ENCODE assay signal across 1 cellular context in the genomic region with DNA sequence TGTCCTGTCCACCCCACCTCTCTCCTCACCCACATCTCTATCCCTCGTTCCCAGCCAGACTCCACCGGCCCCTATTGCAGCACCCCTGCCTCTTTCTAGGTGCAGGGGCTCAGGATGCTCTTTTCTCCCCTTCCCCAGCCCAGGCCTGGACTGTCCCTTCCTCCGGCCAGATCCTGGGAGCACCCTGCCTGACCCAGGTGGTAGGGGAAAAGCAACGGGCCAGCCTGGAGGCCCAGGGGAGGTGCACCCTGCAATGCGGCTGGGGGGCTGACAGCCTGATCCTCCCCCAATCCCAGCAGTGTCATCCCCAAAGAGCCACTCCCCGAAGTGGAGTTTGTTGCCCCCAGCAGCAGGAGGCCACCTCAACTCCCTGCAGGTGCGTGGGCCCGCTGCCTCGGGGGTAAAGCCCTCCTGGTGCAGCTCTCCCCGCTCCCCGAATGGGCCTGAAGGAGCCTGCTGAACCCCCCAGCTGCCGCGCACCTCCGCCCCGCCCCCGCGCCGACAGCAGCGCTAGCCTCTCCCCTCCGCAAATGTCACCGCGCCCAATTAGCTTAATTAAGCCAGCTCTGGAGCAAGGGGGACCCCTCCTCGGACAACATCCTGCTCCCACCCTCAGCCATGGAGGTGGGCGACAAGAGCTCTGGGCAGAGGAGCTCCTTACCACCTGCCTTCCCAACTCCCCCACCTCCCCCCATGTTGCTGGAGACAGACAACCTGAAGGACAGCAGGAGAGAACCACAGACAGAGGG.
TF ChIP-seq lines count a peak whose summit lies in the region.

No MANE protein-coding gene starts in this region.

TF ChIP-seq in K562, 482 proteins besides CTCF, POLR2A, EP300 and RAD21:
- TF ChIP-seq SMAD2 (IDR thresholded peaks at IDR 0.05; ENCODE audit: low read depth, low read length) (no peak), ADNP (tag; IDR thresholded peaks at IDR 0.05) (no peak), ZNF174 (CRISPR knock-in tag; IDR thresholded peaks at IDR 0.05) (no peak), ZFP1 (CRISPR knock-in tag; IDR thresholded peaks at IDR 0.05) (no peak), ZNF551 (CRISPR knock-in tag; IDR thresholded peaks at IDR 0.05) (no peak), EGR1 (conservative IDR thresholded peaks at IDR 0.05) (peak; percentile 65), NR3C1 (CRISPR knock-in tag; IDR thresholded peaks at IDR 0.05) (no peak)
- TF ChIP-seq, protein P1, sequence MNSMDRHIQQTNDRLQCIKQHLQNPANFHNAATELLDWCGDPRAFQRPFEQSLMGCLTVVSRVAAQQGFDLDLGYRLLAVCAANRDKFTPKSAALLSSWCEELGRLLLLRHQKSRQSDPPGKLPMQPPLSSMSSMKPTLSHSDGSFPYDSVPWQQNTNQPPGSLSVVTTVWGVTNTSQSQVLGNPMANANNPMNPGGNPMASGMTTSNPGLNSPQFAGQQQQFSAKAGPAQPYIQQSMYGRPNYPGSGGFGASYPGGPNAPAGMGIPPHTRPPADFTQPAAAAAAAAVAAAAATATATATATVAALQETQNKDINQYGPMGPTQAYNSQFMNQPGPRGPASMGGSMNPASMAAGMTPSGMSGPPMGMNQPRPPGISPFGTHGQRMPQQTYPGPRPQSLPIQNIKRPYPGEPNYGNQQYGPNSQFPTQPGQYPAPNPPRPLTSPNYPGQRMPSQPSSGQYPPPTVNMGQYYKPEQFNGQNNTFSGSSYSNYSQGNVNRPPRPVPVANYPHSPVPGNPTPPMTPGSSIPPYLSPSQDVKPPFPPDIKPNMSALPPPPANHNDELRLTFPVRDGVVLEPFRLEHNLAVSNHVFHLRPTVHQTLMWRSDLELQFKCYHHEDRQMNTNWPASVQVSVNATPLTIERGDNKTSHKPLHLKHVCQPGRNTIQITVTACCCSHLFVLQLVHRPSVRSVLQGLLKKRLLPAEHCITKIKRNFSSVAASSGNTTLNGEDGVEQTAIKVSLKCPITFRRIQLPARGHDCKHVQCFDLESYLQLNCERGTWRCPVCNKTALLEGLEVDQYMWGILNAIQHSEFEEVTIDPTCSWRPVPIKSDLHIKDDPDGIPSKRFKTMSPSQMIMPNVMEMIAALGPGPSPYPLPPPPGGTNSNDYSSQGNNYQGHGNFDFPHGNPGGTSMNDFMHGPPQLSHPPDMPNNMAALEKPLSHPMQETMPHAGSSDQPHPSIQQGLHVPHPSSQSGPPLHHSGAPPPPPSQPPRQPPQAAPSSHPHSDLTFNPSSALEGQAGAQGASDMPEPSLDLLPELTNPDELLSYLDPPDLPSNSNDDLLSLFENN (IDR thresholded peaks at IDR 0.05; ENCODE audit: low read depth in 2 of 2, low read length in 2 of 2) = no peak
- TF ChIP-seq, protein P2, sequence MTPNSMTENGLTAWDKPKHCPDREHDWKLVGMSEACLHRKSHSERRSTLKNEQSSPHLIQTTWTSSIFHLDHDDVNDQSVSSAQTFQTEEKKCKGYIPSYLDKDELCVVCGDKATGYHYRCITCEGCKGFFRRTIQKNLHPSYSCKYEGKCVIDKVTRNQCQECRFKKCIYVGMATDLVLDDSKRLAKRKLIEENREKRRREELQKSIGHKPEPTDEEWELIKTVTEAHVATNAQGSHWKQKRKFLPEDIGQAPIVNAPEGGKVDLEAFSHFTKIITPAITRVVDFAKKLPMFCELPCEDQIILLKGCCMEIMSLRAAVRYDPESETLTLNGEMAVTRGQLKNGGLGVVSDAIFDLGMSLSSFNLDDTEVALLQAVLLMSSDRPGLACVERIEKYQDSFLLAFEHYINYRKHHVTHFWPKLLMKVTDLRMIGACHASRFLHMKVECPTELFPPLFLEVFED (CRISPR knock-in tag; conservative IDR thresholded peaks at IDR 0.05) = 0 out of 2 replicates have a peak, but pooled peaks have one; percentile 16
